ENCODE assay signal across 8 cellular contexts in genomic region chrX:38817004-38817703, GRCh38. TPM values are rescaled to one million over a fixed set of nuclear protein-coding genes. Genes with fewer than 3 reads are reported as not detected.
DNase-seq lines count a peak whose midpoint lies in the region; ATAC-seq, FAIRE-seq and TF ChIP-seq lines count a peak whose summit lies in the region.

No MANE protein-coding gene starts in this region.

- peak in 2 of 10 experiments; percentile 2 to 7 for DNase-seq in CD4-positive, alpha-beta T cell
- DNase-seq in Kasumi-1 (lab: John Stamatoyannopoulos, UW) (peak; percentile 22 to 27), colonic mucosa (peak; percentile 67), naive B cell (no peak), kidney (no peak), HFFc6 (no peak)

- peak; percentile 46 for ATAC-seq in CD4-positive, alpha-beta T cell (ENCODE audit: poor library complexity)
- ATAC-seq in naive B cell (ENCODE audit: low read depth in 2 of 2): no peak
- ATAC-seq in GM21447 (IDR thresholded peaks at IDR 0.05; ENCODE audit: unreplicated experiment): no peak
- no peak for ATAC-seq in GM18907 (IDR thresholded peaks at IDR 0.05; ENCODE audit: unreplicated experiment)

- peaks cover 5% of the 10 kb centered on the region for H3K36me3 Mint-ChIP-seq in CD4-positive, alpha-beta T cell (ENCODE audit: low read depth)
- H3K36me3 Mint-ChIP-seq in naive B cell (no peaks in the 10 kb centered on the region), HFFc6 (ENCODE audit: low read depth) (no peaks in the 10 kb centered on the region)

- H3K4me1 ChIP-seq in colonic mucosa (no peaks in the 10 kb centered on the region), kidney (ENCODE audit: control insufficient read depth in 1 of 2, insufficient read depth in 1 of 2, low read depth in 1 of 2, low read length in 2 of 2) (peaks cover 2 to 3% of the 10 kb centered on the region in 2 donors)

- no peak overlapping the region for H3K27ac Mint-ChIP-seq in CD4-positive, alpha-beta T cell
- H3K27ac Mint-ChIP-seq in naive B cell (peak overlapping the region in 2 of 6 donors; percentile 35 to 47), HFFc6 (no peak overlapping the region)

- H3K9ac ChIP-seq in colonic mucosa (ENCODE audit: low read depth in 2 of 2, low read length in 2 of 2): no peak overlapping the region
- H3K9ac ChIP-seq in kidney (ENCODE audit: low read length in 2 of 2): no peak overlapping the region

- H3K4me1 Mint-ChIP-seq in CD4-positive, alpha-beta T cell (ENCODE audit: low read depth): peaks cover 14% of the 10 kb centered on the region
- H3K4me1 Mint-ChIP-seq in naive B cell (peaks cover under 1 to 2% (median 1%) of the 10 kb centered on the region in 3 donors), HFFc6 (ENCODE audit: low read depth) (peaks cover 6% of the 10 kb centered on the region)

- H3K36me3 ChIP-seq in colonic mucosa: no peaks in the 10 kb centered on the region
- no peaks in the 10 kb centered on the region for H3K36me3 ChIP-seq in kidney (ENCODE audit: control insufficient read depth in 1 of 2, insufficient read depth in 2 of 2, low read length in 2 of 2)

- H3K4me3 ChIP-seq in colonic mucosa: no peak overlapping the region
- H3K4me3 ChIP-seq in kidney (ENCODE audit: low read length in 2 of 2): no peak overlapping the region

- H3K27me3 ChIP-seq in CD4-positive, alpha-beta T cell (ENCODE audit: control insufficient read depth, insufficient read depth, low read length): no peaks in the 10 kb centered on the region
- H3K27me3 ChIP-seq in colonic mucosa: no peaks in the 10 kb centered on the region

- CTCF ChIA-PET in CD4-positive, alpha-beta T cell (lab: Charles Lee): no interaction called here

- intact Hi-C loops in CD4-positive, alpha-beta T cell (cut with DNase I, micrococcal nuclease): no loop called here
- intact Hi-C loops in colonic mucosa (cut with DNase I) (no loop called here), kidney (cut with DNase I) (no loop called here)

- POLR2A ChIA-PET in CD4-positive, alpha-beta T cell (lab: Charles Lee): interaction anchor here (0.6 to 2.9 kb wide), 7 partner anchors 12 to 1920 kb away, joined by 3 to 45 read pairs (median 5); partner anchors contain the start of gene MID1IP1

- no peaks in the 10 kb centered on the region for H3K9me3 Mint-ChIP-seq in CD4-positive, alpha-beta T cell
- peaks cover 0 to 3% (median 0%) of the 10 kb centered on the region in 7 donors for H3K9me3 Mint-ChIP-seq in naive B cell
- no peaks in the 10 kb centered on the region for H3K9me3 Mint-ChIP-seq in HFFc6

- FAIRE-seq in kidney (lab: Jason Lieb, UNC): no peak

- no peaks in the 10 kb centered on the region for H3K9me3 ChIP-seq in CD4-positive, alpha-beta T cell (ENCODE audit: control insufficient read depth, low read length)
- H3K9me3 ChIP-seq in colonic mucosa: no peaks in the 10 kb centered on the region
- H3K9me3 ChIP-seq in kidney (ENCODE audit: control insufficient read depth in 1 of 2, low read length in 2 of 2): no peaks in the 10 kb centered on the region

- no peaks in the 10 kb centered on the region for H3K27me3 Mint-ChIP-seq in CD4-positive, alpha-beta T cell
- peaks cover 0 to 3% (median 0%) of the 10 kb centered on the region in 3 donors for H3K27me3 Mint-ChIP-seq in naive B cell
- no peaks in the 10 kb centered on the region for H3K27me3 Mint-ChIP-seq in HFFc6 (ENCODE audit: insufficient read depth)

- peak overlapping the region; percentile 57 for H3K27ac ChIP-seq in CD4-positive, alpha-beta T cell (ENCODE audit: low read depth, low read length)
- peak overlapping the region; percentile 41 for H3K27ac ChIP-seq in colonic mucosa
- H3K27ac ChIP-seq in kidney (ENCODE audit: low read depth in 2 of 2, low read length in 2 of 2): no peak overlapping the region

- peak overlapping the region; percentile 77 for H3K4me3 Mint-ChIP-seq in CD4-positive, alpha-beta T cell
- H3K4me3 Mint-ChIP-seq in naive B cell (peak overlapping the region in 5 of 8 donors; percentile 22 to 54 (median 34)), HFFc6 (no peak overlapping the region)

- TF ChIP-seq CTCF in CD4-positive, alpha-beta T cell (IDR thresholded peaks at IDR 0.05): no peak
- TF ChIP-seq CTCF in colonic mucosa (IDR thresholded peaks at IDR 0.05): no peak
- no peak for TF ChIP-seq CTCF in kidney (IDR thresholded peaks at IDR 0.05; ENCODE audit: borderline replicate concordance, extremely low read depth, insufficient read depth)
- no peak for TF ChIP-seq CTCF in HFFc6 (IDR thresholded peaks at IDR 0.05)

RNA-seq across cellular contexts. Expression of gene MID1IP1, which starts 15.9 kb away (rescaled TPM):
- 10 to 100 TPM; 37.0 to 40.9 TPM for total RNA-seq in CD4-positive, alpha-beta T cell
- total RNA-seq in colonic mucosa (10 to 100 TPM; 42.8 to 60.9 TPM), kidney (76.5 TPM)
- polyA plus RNA-seq in naive B cell (ENCODE audit: low read depth in 6 of 6) (10 to 100 TPM; 21.8 to 39.4 (median 28.9) TPM), kidney (ENCODE audit: insufficient read depth, low read depth, low replicate concordance) (21.2 TPM)
- 10 to 100 TPM; 17.3 to 22.5 (median 18.5) TPM for total RNA-seq in HFFc6 (2021; fragmentation: NEBNext Ultra II Directional; extraction: Animal tissue kit (Norgen Biotek cat#: 25700))

Comparison
In these comparisons a context has a peak if more than half of its experiments do, and no peak if none do; other contexts are left out.
1. DNase-seq: peak in Kasumi-1 (2 of 2) and colonic mucosa (single experiment); none in naive B cell (single experiment), kidney (single experiment) and HFFc6 (single experiment).
2. H3K27ac ChIP-seq: peak in CD4-positive, alpha-beta T cell (single experiment) and colonic mucosa (single experiment); none in kidney (0 of 2).